ENCODE assay signal across 1 cellular context in the genomic region with DNA sequence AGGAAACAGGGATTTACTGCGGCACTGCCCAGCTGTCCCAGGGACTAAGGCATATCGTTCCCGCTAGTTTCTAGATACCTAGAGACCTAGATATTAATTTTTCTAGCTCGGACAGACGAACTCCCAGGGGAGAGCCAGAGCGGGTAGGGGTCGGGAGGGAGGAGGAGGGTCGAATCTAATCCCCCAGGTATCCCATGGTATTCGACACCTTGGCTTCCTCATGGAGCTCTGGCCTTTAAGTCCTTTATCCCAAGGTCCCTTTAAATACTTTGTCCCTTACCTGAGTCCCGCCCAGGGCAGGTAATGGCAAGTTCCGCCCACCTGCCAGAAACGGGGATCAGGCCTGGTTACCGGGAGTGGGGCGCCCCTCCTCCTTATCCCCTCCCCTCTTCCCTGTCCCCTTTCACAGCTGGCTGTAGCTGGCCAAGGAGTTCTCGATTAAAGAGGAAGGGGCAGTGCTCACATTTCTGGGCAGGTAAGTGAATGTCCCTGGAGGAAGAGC.
TF ChIP-seq lines count a peak whose summit lies in the region.

A gene (plus strand): TSS at position 310 of the 502 bp plus-strand sequence. CDS start 1,904 bp downstream, outside the sequence.

TF ChIP-seq in H1, 55 proteins besides CTCF, POLR2A, EP300 and RAD21 (continued from another document):
- TF ChIP-seq, protein P1, sequence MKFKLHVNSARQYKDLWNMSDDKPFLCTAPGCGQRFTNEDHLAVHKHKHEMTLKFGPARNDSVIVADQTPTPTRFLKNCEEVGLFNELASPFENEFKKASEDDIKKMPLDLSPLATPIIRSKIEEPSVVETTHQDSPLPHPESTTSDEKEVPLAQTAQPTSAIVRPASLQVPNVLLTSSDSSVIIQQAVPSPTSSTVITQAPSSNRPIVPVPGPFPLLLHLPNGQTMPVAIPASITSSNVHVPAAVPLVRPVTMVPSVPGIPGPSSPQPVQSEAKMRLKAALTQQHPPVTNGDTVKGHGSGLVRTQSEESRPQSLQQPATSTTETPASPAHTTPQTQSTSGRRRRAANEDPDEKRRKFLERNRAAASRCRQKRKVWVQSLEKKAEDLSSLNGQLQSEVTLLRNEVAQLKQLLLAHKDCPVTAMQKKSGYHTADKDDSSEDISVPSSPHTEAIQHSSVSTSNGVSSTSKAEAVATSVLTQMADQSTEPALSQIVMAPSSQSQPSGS (IDR thresholded peaks at IDR 0.05; ENCODE audit: low read length), result no peak
- TF ChIP-seq SP4 (IDR thresholded peaks at IDR 0.05; ENCODE audit: low read length), result no peak
- no peak for TF ChIP-seq POLR2AphosphoS5 (IDR thresholded peaks at IDR 0.05; ENCODE audit: low read depth, low read length)
- TF ChIP-seq TCF12 (IDR thresholded peaks at IDR 0.05; ENCODE audit: low read depth, low read length), result no peak
- TF ChIP-seq SIN3A (conservative IDR thresholded peaks at IDR 0.05 in 1 of 2, IDR thresholded peaks at IDR 0.05 in 1 of 2; ENCODE audit: low read depth in 1 of 2, low read length in 2 of 2), result 0 out of 4 replicates have a peak, but pooled peaks of 1 of the 2 experiments have one; percentile 29
- TF ChIP-seq, protein P2, sequence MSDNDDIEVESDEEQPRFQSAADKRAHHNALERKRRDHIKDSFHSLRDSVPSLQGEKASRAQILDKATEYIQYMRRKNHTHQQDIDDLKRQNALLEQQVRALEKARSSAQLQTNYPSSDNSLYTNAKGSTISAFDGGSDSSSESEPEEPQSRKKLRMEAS (IDR thresholded peaks at IDR 0.05), result 0 out of 2 replicates have a peak, but pooled peaks have one; percentile 22
- TF ChIP-seq ASH2L (IDR thresholded peaks at IDR 0.05; ENCODE audit: low read length), result no peak
- peak; percentile 21; the same call in 1 of the 2 replicates for TF ChIP-seq TAF1 (IDR thresholded peaks at IDR 0.05; ENCODE audit: low read depth, low read length)
- no peak for TF ChIP-seq EGR1 (IDR thresholded peaks at IDR 0.05; ENCODE audit: borderline replicate concordance, low read depth, low read length)
- TF ChIP-seq CBX8 (IDR thresholded peaks at IDR 0.05; ENCODE audit: borderline replicate concordance, low read depth, low read length), result no peak
- no peak for TF ChIP-seq CTBP2 (IDR thresholded peaks at IDR 0.05; ENCODE audit: borderline replicate concordance, insufficient read depth, insufficient read length, low read length)
- TF ChIP-seq, protein P3, sequence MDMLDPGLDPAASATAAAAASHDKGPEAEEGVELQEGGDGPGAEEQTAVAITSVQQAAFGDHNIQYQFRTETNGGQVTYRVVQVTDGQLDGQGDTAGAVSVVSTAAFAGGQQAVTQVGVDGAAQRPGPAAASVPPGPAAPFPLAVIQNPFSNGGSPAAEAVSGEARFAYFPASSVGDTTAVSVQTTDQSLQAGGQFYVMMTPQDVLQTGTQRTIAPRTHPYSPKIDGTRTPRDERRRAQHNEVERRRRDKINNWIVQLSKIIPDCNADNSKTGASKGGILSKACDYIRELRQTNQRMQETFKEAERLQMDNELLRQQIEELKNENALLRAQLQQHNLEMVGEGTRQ (IDR thresholded peaks at IDR 0.05; ENCODE audit: low read length), result no peak
- TF ChIP-seq SP1 (IDR thresholded peaks at IDR 0.05; ENCODE audit: low read depth, low read length), result peak; percentile 25; the same call in 1 of the 2 replicates
- no peak for TF ChIP-seq KDM5A (IDR thresholded peaks at IDR 0.05; ENCODE audit: low read length)
- TF ChIP-seq HDAC6 (IDR thresholded peaks at IDR 0.05; ENCODE audit: low read depth, low read length), result no peak
- no peak for TF ChIP-seq NANOG (IDR thresholded peaks at IDR 0.05; ENCODE audit: insufficient read depth, low read depth, low read length, poor library complexity, severe bottlenecking)
